ENCODE assay signal across 8 cellular contexts in the genomic region with DNA sequence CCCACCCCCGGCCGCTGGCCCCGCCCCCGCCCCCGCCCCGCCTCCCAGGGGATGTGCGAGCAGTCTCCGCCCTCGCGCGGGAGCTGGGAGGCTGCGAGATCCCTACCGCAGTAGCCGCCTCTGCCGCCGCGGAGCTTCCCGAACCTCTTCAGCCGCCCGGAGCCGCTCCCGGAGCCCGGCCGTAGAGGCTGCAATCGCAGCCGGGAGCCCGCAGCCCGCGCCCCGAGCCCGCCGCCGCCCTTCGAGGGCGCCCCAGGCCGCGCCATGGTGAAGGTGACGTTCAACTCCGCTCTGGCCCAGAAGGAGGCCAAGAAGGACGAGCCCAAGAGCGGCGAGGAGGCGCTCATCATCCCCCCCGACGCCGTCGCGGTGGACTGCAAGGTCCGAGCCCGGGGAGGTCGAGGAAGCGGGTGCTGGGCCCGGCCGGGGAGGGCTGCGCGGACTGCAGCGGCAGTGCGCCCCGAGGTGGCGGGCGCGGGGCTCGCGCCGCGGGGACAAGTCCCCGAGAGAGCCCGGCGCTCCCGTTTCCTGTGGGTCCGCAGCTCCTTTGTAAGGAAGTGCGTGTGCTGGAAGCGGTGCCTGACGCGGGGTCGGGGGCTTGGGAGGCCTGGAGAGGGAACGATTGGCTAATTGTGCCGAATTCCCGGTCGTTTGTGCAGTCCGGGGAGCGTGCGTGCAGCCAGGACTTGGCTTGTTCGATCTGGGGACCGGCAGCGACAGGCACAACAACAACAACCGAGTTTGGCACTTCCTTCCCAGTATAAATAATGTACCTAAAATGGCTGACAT. TPM values are rescaled to one million over a fixed set of nuclear protein-coding genes. Genes with fewer than 3 reads are reported as not detected.
A peak's percentile ranks its signal among the peaks of the same experiment; 100 is the strongest.
DNase-seq lines count a peak whose midpoint lies in the region; ATAC-seq and TF ChIP-seq lines count a peak whose summit lies in the region.

A gene (plus strand): TSS at position 110 of the 789 bp plus-strand sequence. CDS start 155 bp downstream, at position 265.

- peak within 1 kb of the TSS; percentile 65 for H2AK5ac ChIP-seq in trophoblast cell (ENCODE audit: low read length)

- H3K23ac ChIP-seq in trophoblast cell (ENCODE audit: low read length) = no peak within 1 kb of the TSS

- peak within 1 kb of the TSS; percentile 62 for H3K27ac ChIP-seq in DOHH2 (ENCODE audit: low read depth, low read length)
- peak within 1 kb of the TSS; percentile 89 for H3K27ac ChIP-seq in cardiac muscle cell
- peak within 1 kb of the TSS; percentile 84 for H3K27ac ChIP-seq in trophoblast cell (ENCODE audit: low read depth, low read length)
- peak within 1 kb of the TSS; percentile 100 for H3K27ac ChIP-seq in upper lobe of right lung

- H4K20me1 ChIP-seq in DOHH2 (ENCODE audit: control insufficient read depth, insufficient read depth, low read depth, low read length) = peaks cover 16% of the 10 kb centered on the region

- H3K27me3 ChIP-seq in DOHH2 (ENCODE audit: control insufficient read depth, low read length) (peaks cover 20% of the 10 kb centered on the region), cardiac muscle cell (no peaks in the 10 kb centered on the region), trophoblast cell (ENCODE audit: insufficient read depth, low read length) (no peaks in the 10 kb centered on the region), upper lobe of right lung (no peaks in the 10 kb centered on the region)

- intact Hi-C loops in upper lobe of right lung (cut with DNase I) = no loop called here

- peak within 1 kb of the TSS; percentile 61 for H2BK5ac ChIP-seq in trophoblast cell (ENCODE audit: low read depth, low read length, poor library complexity)

- H2BK120ac ChIP-seq in trophoblast cell (ENCODE audit: insufficient read depth, low read length, poor library complexity) = peak within 1 kb of the TSS; percentile 81

- H3K4me2 ChIP-seq in DOHH2 (ENCODE audit: low read length) = peak within 1 kb of the TSS; percentile 83
- H3K4me2 ChIP-seq in trophoblast cell (ENCODE audit: low read length) = peak within 1 kb of the TSS; percentile 86

- H3K9ac ChIP-seq in trophoblast cell (ENCODE audit: low read length) = peak within 1 kb of the TSS; percentile 97

- H3F3A ChIP-seq in DOHH2 (ENCODE audit: control insufficient read depth, insufficient read depth) = peaks cover 7% of the 10 kb centered on the region

- H3K79me1 ChIP-seq in trophoblast cell (ENCODE audit: low read length) = peaks cover 14% of the 10 kb centered on the region

- peak within 1 kb of the TSS; percentile 72 for H4K91ac ChIP-seq in trophoblast cell (ENCODE audit: low read depth, low read length)

- H3K4me1 ChIP-seq in DOHH2 (ENCODE audit: control insufficient read depth, low read length) (peaks cover 44% of the 10 kb centered on the region), cardiac muscle cell (ENCODE audit: low read depth) (peaks cover 29% of the 10 kb centered on the region), trophoblast cell (ENCODE audit: control insufficient read depth in 1 of 2, insufficient read depth in 2 of 2, low read length in 2 of 2) (peaks cover 0 to 2% of the 10 kb centered on the region in 2 experiments), upper lobe of right lung (peaks cover 29% of the 10 kb centered on the region)

- H3K14ac ChIP-seq in trophoblast cell (ENCODE audit: low read length) = peak within 1 kb of the TSS; percentile 96

- WGBS in trophoblast cell (ENCODE audit: extremely low coverage, insufficient coverage, insufficient read length) = no CpG with 5 or more reads among the region's 87 CpGs

- peak within 1 kb of the TSS; percentile 73 for H4K8ac ChIP-seq in trophoblast cell (ENCODE audit: low read depth, low read length)

- peak within 1 kb of the TSS; percentile 64 for H4K12ac ChIP-seq in trophoblast cell (ENCODE audit: low read depth, low read length)

- H3K18ac ChIP-seq in trophoblast cell (ENCODE audit: low read length) = peak within 1 kb of the TSS; percentile 92

- peaks cover 25% of the 10 kb centered on the region for H3K36me3 ChIP-seq in DOHH2 (ENCODE audit: control insufficient read depth, low read length)
- no peaks in the 10 kb centered on the region for H3K36me3 ChIP-seq in cardiac muscle cell
- H3K36me3 ChIP-seq in trophoblast cell (ENCODE audit: control insufficient read depth in 1 of 2, insufficient read depth in 2 of 2, low read length in 2 of 2) = peaks cover 0 to 2% of the 10 kb centered on the region in 2 experiments
- no peaks in the 10 kb centered on the region for H3K36me3 ChIP-seq in upper lobe of right lung

- H3K9me2 ChIP-seq in DOHH2 (replicated peaks; ENCODE audit: control insufficient read depth, low read length) = no peaks in the 10 kb centered on the region

- H2BK12ac ChIP-seq in trophoblast cell (ENCODE audit: low read length) = peak within 1 kb of the TSS; percentile 61

- DNase-seq in KG1 (lab: John Stamatoyannopoulos, UW) (peak; percentile 42), SKM-1 treated with dmso at 0.1 percent for 144 hours (lab: John Stamatoyannopoulos, UW; ENCODE audit: unreplicated experiment) (peak; percentile 45), cardiac muscle cell (ENCODE audit: low read depth in 1 of 2, low spot score in 1 of 2) (peak; percentile 79 to 85), trophoblast cell (peak in 1 of 2 donors; percentile 8), upper lobe of right lung (peak; percentile 93)
- peak; percentile 29 for DNase-seq in activated naive CD8-positive, alpha-beta T cell treated with anti-CD3 and anti-CD28 coated beads, Interleukin-2, amount 50 U/mL, for 16 hours (ENCODE audit: low read depth, low spot score)

- H2AFZ ChIP-seq in trophoblast cell (ENCODE audit: insufficient read depth, low read length, poor library complexity) = peak within 1 kb of the TSS; percentile 88

- peak within 1 kb of the TSS; percentile 95 for H3K4ac ChIP-seq in trophoblast cell (ENCODE audit: low read depth, low read length)

- peak; percentile 79 for TF ChIP-seq CTCF in DOHH2 (IDR thresholded peaks at IDR 0.05; ENCODE audit: low read depth, low read length, poor library complexity, severe bottlenecking)
- TF ChIP-seq CTCF in cardiac muscle cell (IDR thresholded peaks at IDR 0.05; ENCODE audit: low read depth, low read length) = peak; percentile 41
- TF ChIP-seq CTCF in upper lobe of right lung (IDR thresholded peaks at IDR 0.05) = peak; percentile 54

- H3K9me3 ChIP-seq in DOHH2 (ENCODE audit: control insufficient read depth, insufficient read depth, low read length) = no peaks in the 10 kb centered on the region
- no peaks in the 10 kb centered on the region for H3K9me3 ChIP-seq in cardiac muscle cell (ENCODE audit: low read depth)
- peaks cover 2% of the 10 kb centered on the region for H3K9me3 ChIP-seq in trophoblast cell (ENCODE audit: insufficient read depth, low read depth, low read length)
- no peaks in the 10 kb centered on the region for H3K9me3 ChIP-seq in upper lobe of right lung

- peak within 1 kb of the TSS; percentile 99 for H3K4me3 ChIP-seq in DOHH2 (ENCODE audit: low read length)
- H3K4me3 ChIP-seq in cardiac muscle cell = peak within 1 kb of the TSS; percentile 97
- peak within 1 kb of the TSS; percentile 99 for H3K4me3 ChIP-seq in trophoblast cell (ENCODE audit: low read depth, low read length)
- H3K4me3 ChIP-seq in upper lobe of right lung = peak within 1 kb of the TSS; percentile 99

- ATAC-seq in GM21529 (IDR thresholded peaks at IDR 0.05; ENCODE audit: unreplicated experiment) (peak; percentile 57), upper lobe of right lung (peak; percentile 95)

- H3K79me2 ChIP-seq in DOHH2 (ENCODE audit: control insufficient read depth, low read length) (peaks cover 51% of the 10 kb centered on the region), trophoblast cell (ENCODE audit: control insufficient read depth, insufficient read depth, low read length, poor library complexity) (peaks cover 12% of the 10 kb centered on the region)

RNA-seq across cellular contexts. Expression of the gene that starts here (rescaled TPM):
- total RNA-seq in cardiac muscle cell (123 and 135 TPM in 2 replicates), upper lobe of right lung (802 TPM)
- 360 and 404 TPM in 2 replicates for polyA plus RNA-seq in cardiac muscle cell
- 463 and 476 TPM in 2 replicates for polyA plus RNA-seq in trophoblast cell (2013)
